29 cellular contexts compared by ENCODE assay signal in the genomic region with DNA sequence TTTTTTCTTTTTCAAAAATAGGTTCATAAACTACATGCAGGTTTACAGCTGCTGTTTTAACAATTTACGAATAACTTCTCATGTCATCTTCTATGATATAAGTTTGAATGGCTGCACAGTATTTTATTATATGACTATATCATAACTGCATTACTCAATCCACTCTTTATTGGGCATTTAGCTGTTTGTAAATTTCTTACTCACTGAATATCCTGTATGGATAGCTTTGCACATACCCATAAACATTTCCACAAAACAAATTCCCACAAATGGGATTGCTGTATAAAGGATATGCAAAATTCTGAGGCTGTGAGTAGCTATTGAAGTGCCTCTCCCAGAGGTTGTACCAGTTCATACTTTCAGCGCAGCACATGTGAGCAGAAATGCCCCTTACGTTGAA.
"Had no signal": no experiment of that assay in that cellular context is flagged by ENCODE, and none has a peak within 500 bp of the region (broad histone marks: within the 10 kb centered on the region; RNA-seq: fewer than 3 reads in every experiment).

No MANE protein-coding gene starts in this region.

- H3K27me3 ChIP-seq: neural progenitor cell, ovary, right lobe of liver, sigmoid colon, suprapubic skin, testis, tibial artery, transverse colon, upper lobe of right lung, uterus had no signal

- H3K9me3 Mint-ChIP-seq: natural killer cell; nephron; neural progenitor cell; stimulated activated effector memory CD8-positive, alpha-beta T cell treated with anti-CD3 and anti-CD28 coated beads, Interleukin-12 subunit alpha, Interleukin-12 subunit beta, amount 100 ng/mL, for 72 hours; stimulated activated naive B cell treated with anti-CD40 and anti-IgM and Interleukin-4, amounts not matched to agents 10 μg/mL and 1 μg/mL and 100 μg/mL, for 72 hours; stimulated activated naive CD8-positive, alpha-beta T cell treated with anti-CD3 and anti-CD28 coated beads, Interleukin-15, amount 100 ng/mL, for 72 hours; type B pancreatic cell had no signal

- H3K27ac Mint-ChIP-seq: natural killer cell; nephron; neural progenitor cell; progenitor cell of endocrine pancreas; stimulated activated effector memory CD8-positive, alpha-beta T cell treated with anti-CD3 and anti-CD28 coated beads, Interleukin-12 subunit alpha, Interleukin-12 subunit beta, amount 100 ng/mL, for 72 hours; stimulated activated naive B cell treated with anti-CD40 and anti-IgM and Interleukin-4, amounts not matched to agents 10 μg/mL and 1 μg/mL and 100 μg/mL, for 72 hours; stimulated activated naive CD8-positive, alpha-beta T cell treated with anti-CD3 and anti-CD28 coated beads, Interleukin-15, amount 100 ng/mL, for 72 hours; type B pancreatic cell had no signal

- DNase-seq: natural killer cell; occipital lobe; ovary; posterior cingulate gyrus; psoas muscle; right cardiac atrium; right lobe of liver; sigmoid colon; small intestine; stimulated activated CD4-positive, alpha-beta T cell treated with anti-CD3 and anti-CD28 coated beads, Interleukin-15, amount 100 ng/mL, for 24 hours; stimulated activated CD4-positive, alpha-beta T cell treated with anti-CD3 and anti-CD28 coated beads, Interleukin-2, amount 100 ng/mL, for 24 hours; stimulated activated CD4-positive, alpha-beta T cell treated with anti-CD3 and anti-CD28 coated beads, Interleukin-2, amount 100 ng/mL, for 48 hours; stimulated activated CD4-positive, alpha-beta T cell treated with anti-CD3 and anti-CD28 coated beads, Interleukin-4, amount 100 ng/mL, for 24 hours; stimulated activated naive B cell treated with anti-CD40 and anti-IgM and Interleukin-4, amounts not matched to agents 10 μg/mL and 1 μg/mL and 100 μg/mL, for 72 hours; stimulated activated naive CD8-positive, alpha-beta T cell treated with anti-CD3 and anti-CD28 coated beads, Interleukin-15, amount 100 ng/mL, for 72 hours; stimulated activated naive CD8-positive, alpha-beta T cell treated with anti-CD3 and anti-CD28 coated beads, Interleukin-15, Interleukin-2, amounts not matched to agents 100 U/mL and 50 U/mL, for 24 hours; substantia nigra; testis; tibial artery; transverse colon; upper lobe of right lung; uterus had no signal

- H3K4me3 ChIP-seq: neural progenitor cell, ovary, psoas muscle, right lobe of liver, sigmoid colon, suprapubic skin, testis, tibial artery, transverse colon, upper lobe of right lung, uterus had no signal

- H3K4me1 ChIP-seq: neural progenitor cell, parathyroid adenoma, psoas muscle, sigmoid colon, suprapubic skin, testis, transverse colon, upper lobe of right lung, uterus had no signal

- ATAC-seq: natural killer cell; psoas muscle; right cardiac atrium; right lobe of liver; stimulated activated effector memory CD8-positive, alpha-beta T cell treated with anti-CD3 and anti-CD28 coated beads, Interleukin-12 subunit alpha, Interleukin-12 subunit beta, amount 100 ng/mL, for 72 hours; stimulated activated naive B cell treated with anti-CD40 and anti-IgM and Interleukin-4, amounts not matched to agents 10 μg/mL and 1 μg/mL and 100 μg/mL, for 72 hours; stimulated activated naive CD8-positive, alpha-beta T cell treated with anti-CD3 and anti-CD28 coated beads, Interleukin-15, amount 100 ng/mL, for 72 hours; stimulated activated naive CD8-positive, alpha-beta T cell treated with anti-CD3 and anti-CD28 coated beads, Interleukin-15, Interleukin-2, amounts not matched to agents 100 U/mL and 50 U/mL, for 24 hours; upper lobe of right lung had no signal

- H3K4me1 Mint-ChIP-seq: natural killer cell; nephron; neural progenitor cell; stimulated activated effector memory CD8-positive, alpha-beta T cell treated with anti-CD3 and anti-CD28 coated beads, Interleukin-12 subunit alpha, Interleukin-12 subunit beta, amount 100 ng/mL, for 72 hours; stimulated activated naive B cell treated with anti-CD40 and anti-IgM and Interleukin-4, amounts not matched to agents 10 μg/mL and 1 μg/mL and 100 μg/mL, for 72 hours; stimulated activated naive CD8-positive, alpha-beta T cell treated with anti-CD3 and anti-CD28 coated beads, Interleukin-15, amount 100 ng/mL, for 72 hours had no signal

- H3K36me3 ChIP-seq: ovary, uterus had no signal

- H3K9me3 ChIP-seq: ovary, psoas muscle, right lobe of liver, sigmoid colon, suprapubic skin, testis, tibial artery, transverse colon, upper lobe of right lung, uterus had no signal

- H3K27me3 Mint-ChIP-seq: progenitor cell of endocrine pancreas; stimulated activated naive B cell treated with anti-CD40 and anti-IgM and Interleukin-4, amounts not matched to agents 10 μg/mL and 1 μg/mL and 100 μg/mL, for 72 hours; type B pancreatic cell had no signal

- H3K4me3 Mint-ChIP-seq: natural killer cell; nephron; neural progenitor cell; stimulated activated effector memory CD8-positive, alpha-beta T cell treated with anti-CD3 and anti-CD28 coated beads, Interleukin-12 subunit alpha, Interleukin-12 subunit beta, amount 100 ng/mL, for 72 hours; stimulated activated naive B cell treated with anti-CD40 and anti-IgM and Interleukin-4, amounts not matched to agents 10 μg/mL and 1 μg/mL and 100 μg/mL, for 72 hours; stimulated activated naive CD8-positive, alpha-beta T cell treated with anti-CD3 and anti-CD28 coated beads, Interleukin-15, amount 100 ng/mL, for 72 hours; type B pancreatic cell had no signal

- H3K27ac ChIP-seq: neural progenitor cell, ovary, parathyroid adenoma, psoas muscle, right lobe of liver, sigmoid colon, suprapubic skin, testis, tibial artery, transverse colon, upper lobe of right lung, uterus had no signal

- H3K36me3 Mint-ChIP-seq: natural killer cell; stimulated activated effector memory CD8-positive, alpha-beta T cell treated with anti-CD3 and anti-CD28 coated beads, Interleukin-12 subunit alpha, Interleukin-12 subunit beta, amount 100 ng/mL, for 72 hours had no signal
